8 cellular contexts compared by ENCODE assay signal in the genomic region with DNA sequence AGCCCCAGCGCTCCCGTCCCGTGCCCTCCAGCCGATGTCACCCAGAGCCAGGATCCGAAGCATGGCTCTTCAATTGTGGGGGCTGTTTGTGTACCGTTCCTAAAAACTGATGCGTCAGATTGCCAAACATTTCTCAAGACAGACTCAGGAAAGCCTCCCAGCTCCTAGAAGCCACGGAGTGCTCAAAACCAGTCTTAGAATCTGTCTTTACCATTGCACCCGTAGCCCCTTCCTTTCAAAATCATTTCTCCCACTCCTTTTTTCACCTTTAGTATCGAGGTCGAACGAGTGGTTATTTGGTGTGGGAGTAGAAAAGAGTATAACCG. TPM values are rescaled to one million over a fixed set of nuclear protein-coding genes. Genes with fewer than 3 reads are reported as not detected.
A peak's percentile ranks its signal among the peaks of the same experiment; 100 is the strongest.
DNase-seq lines count a peak whose midpoint lies in the region; ATAC-seq and TF ChIP-seq lines count a peak whose summit lies in the region.

No MANE protein-coding gene starts in this region.

- peak overlapping the region; percentile 85 to 87 for H3K4me3 ChIP-seq in CD4-positive, alpha-beta memory T cell (ENCODE audit: low read length in 2 of 2)
- H3K4me3 ChIP-seq in HUES64 (ENCODE audit: low read length) = peak overlapping the region; percentile 90
- H3K4me3 ChIP-seq in mucosa of descending colon = peak overlapping the region; percentile 62

- TF ChIP-seq CTCF in MCF 10A (IDR thresholded peaks at IDR 0.05; ENCODE audit: unreplicated experiment) (no peak), mucosa of descending colon (IDR thresholded peaks at IDR 0.05) (no peak)

- H3K27ac ChIP-seq in CD4-positive, alpha-beta memory T cell (ENCODE audit: low read depth, low read length) = peak overlapping the region; percentile 77
- peak overlapping the region; percentile 61; the same call in 1 of the 2 replicates for H3K27ac ChIP-seq in HUES64 (ENCODE audit: low read depth, low read length)

- H3K36me3 Mint-ChIP-seq in CD4-positive, alpha-beta memory T cell = peaks cover 13% of the 10 kb centered on the region in 2 donors
- H3K36me3 Mint-ChIP-seq in MCF 10A (ENCODE audit: insufficient read depth, unreplicated experiment) = peaks cover 6% of the 10 kb centered on the region

- H3K9me3 Mint-ChIP-seq in CD4-positive, alpha-beta memory T cell = peaks cover 0 to 3% (median 0%) of the 10 kb centered on the region in 8 donors
- H3K9me3 Mint-ChIP-seq in MCF 10A (ENCODE audit: unreplicated experiment) = no peaks in the 10 kb centered on the region

- H3K4me3 Mint-ChIP-seq in CD4-positive, alpha-beta memory T cell = peak overlapping the region; percentile 97 to 99 (median 98)
- peak overlapping the region; percentile 99 for H3K4me3 Mint-ChIP-seq in MCF 10A (ENCODE audit: unreplicated experiment)

- H3K4me1 ChIP-seq in CD4-positive, alpha-beta memory T cell (ENCODE audit: insufficient read depth, low read length) = peaks cover 27% of the 10 kb centered on the region
- H3K4me1 ChIP-seq in HUES64 (ENCODE audit: insufficient read depth, low read length) (peaks cover 13% of the 10 kb centered on the region), mucosa of descending colon (ENCODE audit: low read depth) (peaks cover 14% of the 10 kb centered on the region)

- POLR2A ChIA-PET in CD4-positive, alpha-beta memory T cell (lab: Charles Lee; ENCODE audit: partially characterized antibody) = interaction anchor here (0.8 to 1.9 kb wide), 9 partner anchors 27 to 1131 kb away, joined by 3 to 7 read pairs (median 4); partner anchors contain the start of genes ITPR2 and MED21
- POLR2A ChIA-PET in MCF 10A (lab: Yijun Ruan, JAX) = interaction anchor here (0.6 to 4.4 kb wide), 27 partner anchors 9 to 413 kb away, joined by 3 to 45 read pairs (median 3); partner anchors contain the start of genes MED21 and TM7SF3

- H3K36me3 ChIP-seq in CD4-positive, alpha-beta memory T cell (ENCODE audit: insufficient read depth, low read length) = no peaks in the 10 kb centered on the region
- H3K36me3 ChIP-seq in HUES64 (ENCODE audit: insufficient read depth, low read length) (no peaks in the 10 kb centered on the region), mucosa of descending colon (ENCODE audit: low read depth) (no peaks in the 10 kb centered on the region)

- ATAC-seq in mucosa of descending colon (no peak), HG02678 (IDR thresholded peaks at IDR 0.05; ENCODE audit: unreplicated experiment) (no peak)

- no peaks in the 10 kb centered on the region for H3K27me3 ChIP-seq in CD4-positive, alpha-beta memory T cell (ENCODE audit: insufficient read depth, low read length)
- no peaks in the 10 kb centered on the region for H3K27me3 ChIP-seq in HUES64 (ENCODE audit: insufficient read depth, low read length)

- no peaks in the 10 kb centered on the region for H3K27me3 Mint-ChIP-seq in CD4-positive, alpha-beta memory T cell
- H3K27me3 Mint-ChIP-seq in MCF 10A (ENCODE audit: insufficient read depth, unreplicated experiment) = no peaks in the 10 kb centered on the region

- BruUV-seq in MCF 10A (replicated peaks; lab: Mats Ljungman, UMichigan) = TSS peak; percentile 47

- intact Hi-C loops in CD4-positive, alpha-beta memory T cell (cut with micrococcal nuclease) = loop anchor here (1.0 to 10.0 kb wide), 7 partner anchors 60 to 466 kb away; partner anchors contain the start of genes FGFR1OP2, MED21, MRPS35 and PPFIBP1
- intact Hi-C loops in MCF 10A (cut with micrococcal nuclease) (loop anchor here (1.0 to 5.0 kb wide), 5 partner anchors 63 to 392 kb away; partner anchors contain the start of gene INTS13), mucosa of descending colon (cut with DNase I, micrococcal nuclease) (no loop called here)

- H3K27ac Mint-ChIP-seq in CD4-positive, alpha-beta memory T cell = peak overlapping the region; percentile 93 to 99 (median 99)
- peak overlapping the region; percentile 98 for H3K27ac Mint-ChIP-seq in MCF 10A (ENCODE audit: low read depth, unreplicated experiment)

- CTCF ChIA-PET in CD4-positive, alpha-beta memory T cell (lab: Charles Lee; ENCODE audit: partially characterized antibody) = interaction anchor here (1.0 to 1.3 kb wide), 2 partner anchors 62 to 230 kb away, joined by 3 read pairs; no protein-coding TSS in a partner anchor
- CTCF ChIA-PET in MCF 10A (lab: Yijun Ruan, JAX) = interaction anchor here (0.7 to 1.1 kb wide), 6 partner anchors 16 to 273 kb away, joined by 3 to 6 read pairs (median 4); no protein-coding TSS in a partner anchor

- 4% methylated on average over 10 of the region's 13 CpGs for WGBS in HUES64

- no peaks in the 10 kb centered on the region for H3K9me3 ChIP-seq in CD4-positive, alpha-beta memory T cell (ENCODE audit: control insufficient read depth in 1 of 2, low read length in 2 of 2)
- H3K9me3 ChIP-seq in HUES64 (ENCODE audit: insufficient read depth, low read depth, low read length) (no peaks in the 10 kb centered on the region), mucosa of descending colon (no peaks in the 10 kb centered on the region)

- peak overlapping the region; percentile 91 for H3K9ac ChIP-seq in HUES64 (ENCODE audit: low read depth, low read length)

- no peak for DNase-seq in CD4-positive, alpha-beta memory T cell
- DNase-seq in MCF 10A (ENCODE audit: unreplicated experiment) (peak; percentile 59), mucosa of descending colon (no peak), NCI-H2107 (lab: John Stamatoyannopoulos, UW) (no peak), medulla oblongata (ENCODE audit: extremely low spot score) (no peak), NCI-H2107 treated with DMSO at 0.1 percent for 48 hours (lab: John Stamatoyannopoulos, UW; ENCODE audit: unreplicated experiment) (no peak)

- peaks cover 29 to 52% (median 43%) of the 10 kb centered on the region in 4 donors for H3K4me1 Mint-ChIP-seq in CD4-positive, alpha-beta memory T cell
- H3K4me1 Mint-ChIP-seq in MCF 10A (ENCODE audit: insufficient read depth, unreplicated experiment) = peaks cover 19% of the 10 kb centered on the region

RNA-seq across cellular contexts. Expression of gene STK38L, which starts 0.6 kb away (rescaled TPM):
- 10 to 100 TPM; 17.2 to 21.8 TPM for total RNA-seq in CD4-positive, alpha-beta memory T cell
- 10 to 100 TPM in 1 of 2 donors, 1 to 10 TPM in 1; 8.4 to 13.3 TPM for polyA plus RNA-seq in CD4-positive, alpha-beta memory T cell
- 22.0 TPM for polyA plus RNA-seq in HUES64 (2013, experiment 1 of 2)
- 27.0 TPM for polyA plus RNA-seq in HUES64 (2013, experiment 2 of 2)
- total RNA-seq in MCF 10A (2022) = 18.1 and 19.9 TPM in 2 replicates
- 10 to 100 TPM; 45.2 to 69.4 (median 53.6) TPM for total RNA-seq in mucosa of descending colon

Comparison
In these comparisons a context has a peak if more than half of its experiments do, and no peak if none do; other contexts are left out.
1. intact Hi-C loops: an anchor here in CD4-positive, alpha-beta memory T cell (1.0 to 10.0 kb wide) and MCF 10A (1.0 to 5.0 kb wide); none called in mucosa of descending colon.